In genomic region chr7:104789780-104790179, GRCh38 we compare ENCODE assay signal across 23 cellular contexts.
DNase-seq lines count a peak whose midpoint lies in the region; ATAC-seq, FAIRE-seq and TF ChIP-seq lines count a peak whose summit lies in the region.
"Had no signal": no experiment of that assay in that cellular context is flagged by ENCODE, and none has a peak within 500 bp of the region (broad histone marks: within the 10 kb centered on the region; RNA-seq: fewer than 3 reads in every experiment).

No MANE protein-coding gene starts in this region.

- H3K4me1 ChIP-seq in IMR-90 (ENCODE audit: control insufficient read depth, insufficient read depth, low read length) (no peaks in the 10 kb centered on the region), K562 (replicated peaks in 1 of 2; ENCODE audit: control insufficient read depth in 2 of 2, insufficient read depth in 2 of 2, low read length in 2 of 2) (no peaks in the 10 kb centered on the region)
- H3K4me1 ChIP-seq: BE2C had no signal

- TF ChIP-seq EP300 in K562 (IDR thresholded peaks at IDR 0.05; ENCODE audit: low read length), result no peak

- in situ Hi-C loops in IMR-90 (cut with MboI; ENCODE audit: low sequenced_read_pairs), result no loop called here
- in situ Hi-C loops in K562 (cut with MboI), result no loop called here

- H2AFZ ChIP-seq in IMR-90 (replicated peaks; ENCODE audit: low read length, poor library complexity) (no peak overlapping the region), K562 (ENCODE audit: low read depth, low read length) (no peak overlapping the region)
- H2AFZ ChIP-seq: GM23338 had no signal

- dilution Hi-C loops in IMR-90 (cut with HindIII; ENCODE audit: low sequenced_read_pairs, unreplicated experiment), result no loop called here

- no peak overlapping the region for H4K91ac ChIP-seq in IMR-90 (ENCODE audit: insufficient read depth, low read depth, low read length)

- H3K4ac ChIP-seq in IMR-90 (ENCODE audit: low read depth, low read length), result no peak overlapping the region

- H3K14ac ChIP-seq in IMR-90 (replicated peaks; ENCODE audit: low read depth, low read length), result no peak overlapping the region

- H4K8ac ChIP-seq in IMR-90 (ENCODE audit: low read depth in 2 of 2, low read length in 2 of 2), result no peak overlapping the region

- H3K18ac ChIP-seq in IMR-90 (ENCODE audit: low read depth, low read length), result no peak overlapping the region

- H2AK9ac ChIP-seq in IMR-90 (replicated peaks; ENCODE audit: low read depth, low read length, poor library complexity), result no peak overlapping the region

- POLR2A ChIA-PET in IMR-90 (lab: Charles Lee; ENCODE audit: unreplicated experiment), result no interaction called here
- POLR2A ChIA-PET in K562 (lab: Yijun Ruan, JAX), result no interaction called here

- H2BK15ac ChIP-seq in IMR-90 (ENCODE audit: low read depth, low read length), result no peak overlapping the region

- H2BK5ac ChIP-seq in IMR-90 (ENCODE audit: low read depth, low read length, poor library complexity, severe bottlenecking), result no peak overlapping the region

- no peak overlapping the region for H2BK120ac ChIP-seq in IMR-90 (ENCODE audit: low read depth, low read length)

- H3K56ac ChIP-seq in IMR-90 (ENCODE audit: extremely low read depth, insufficient read depth, low read length), result no peak overlapping the region

- H3K79me1 ChIP-seq in IMR-90 (ENCODE audit: low read depth in 1 of 2, low read length in 2 of 2), result no peaks in the 10 kb centered on the region

- intact Hi-C loops in IMR-90 (cut with micrococcal nuclease) (no loop called here), K562 (cut with micrococcal nuclease) (no loop called here)

- TF ChIP-seq RAD21 in IMR-90 (IDR thresholded peaks at IDR 0.05; ENCODE audit: low read length), result no peak
- no peak for TF ChIP-seq RAD21 in K562 (CRISPR knock-in tag; conservative IDR thresholded peaks at IDR 0.05 in 1 of 2, IDR thresholded peaks at IDR 0.05 in 1 of 2)

- no CpG with 5 or more reads among the region's 3 CpGs for WGBS in IMR-90 (ENCODE audit: extremely low coverage in 2 of 2, insufficient read length in 1 of 2), 2 experiments
- 0% methylated on average over 3 of the region's 3 CpGs for WGBS in K562 (ENCODE audit: insufficient coverage, low coverage, missing lambda C conversion rate)

- TF ChIP-seq POLR2A in IMR-90 (IDR thresholded peaks at IDR 0.05; ENCODE audit: low read depth, low read length), result no peak
- no peak for TF ChIP-seq POLR2A in K562 (conservative IDR thresholded peaks at IDR 0.05)

- ATAC-seq in IMR-90 (ENCODE audit: low read depth) (no peak), K562 (no peak), HG03108 (IDR thresholded peaks at IDR 0.05; ENCODE audit: unreplicated experiment) (no peak), HG02884 (IDR thresholded peaks at IDR 0.05; ENCODE audit: unreplicated experiment) (no peak)
- ATAC-seq: GM23338, HCT116 had no signal

- CTCF ChIA-PET in IMR-90 (lab: Yijun Ruan, JAX) (no interaction called here), K562 (lab: Yijun Ruan, JAX; ENCODE audit: low intra/inter-chr PET ratio) (no interaction called here)

- H2AK5ac ChIP-seq in IMR-90 (ENCODE audit: low read depth, low read length), result no peak overlapping the region

- H3K9me3 ChIP-seq in IMR-90 (ENCODE audit: control insufficient read depth, insufficient read depth, low read length) (no peaks in the 10 kb centered on the region), K562 (replicated peaks; ENCODE audit: control insufficient read depth, insufficient read depth, low read depth, low read length) (no peaks in the 10 kb centered on the region)
- H3K9me3 ChIP-seq: BE2C; BLaER1 treated with 17β-estradiol and CSF1 and Interleukin-3, amounts not matched to agents 10 nM and 100 nM had no signal

- H3K4me3 ChIP-seq in IMR-90 (ENCODE audit: insufficient read depth, low read depth, low read length), result no peak overlapping the region
- H3K4me3 ChIP-seq in K562, result no peak overlapping the region
- H3K4me3 ChIP-seq: BLaER1 treated with 17β-estradiol and CSF1 and Interleukin-3, amounts not matched to agents 10 nM and 100 nM; GM23338 had no signal

- no peak for FAIRE-seq in K562 (lab: Jason Lieb, UNC)
- FAIRE-seq: A204.1, GM12891, GM18507 had no signal

- no peak overlapping the region for H3K4me2 ChIP-seq in IMR-90 (ENCODE audit: low read depth, low read length)
- H3K4me2 ChIP-seq in K562 (ENCODE audit: insufficient read depth, low read length), result no peak overlapping the region
- H3K4me2 ChIP-seq: BLaER1 treated with 17β-estradiol and CSF1 and Interleukin-3, amounts not matched to agents 10 nM and 100 nM; GM23338 had no signal

- H2BK20ac ChIP-seq in IMR-90 (ENCODE audit: low read depth, low read length), result no peak overlapping the region

- H3K27ac ChIP-seq in IMR-90 (ENCODE audit: insufficient read depth, low read length) (no peak overlapping the region), K562 (ENCODE audit: extremely low read depth, low read depth, low read length) (no peak overlapping the region)
- H3K27ac ChIP-seq: 22Rv1; BLaER1 treated with 17β-estradiol and CSF1 and Interleukin-3, amounts not matched to agents 10 nM and 100 nM had no signal

- no peak for TF ChIP-seq CTCF in IMR-90 (conservative IDR thresholded peaks at IDR 0.05; ENCODE audit: low read depth, low read length)
- TF ChIP-seq CTCF in K562 (IDR thresholded peaks at IDR 0.05 in 2 of 3, conservative IDR thresholded peaks at IDR 0.05 in 1 of 3; ENCODE audit: insufficient read depth in 2 of 3, low read depth in 1 of 3, low read length in 3 of 3), result no peak

- no peaks in the 10 kb centered on the region for H4K20me1 ChIP-seq in IMR-90 (ENCODE audit: insufficient read depth, low read length)
- H4K20me1 ChIP-seq in K562 (replicated peaks; ENCODE audit: control insufficient read depth, insufficient read depth, low read length), result no peaks in the 10 kb centered on the region
- H4K20me1 ChIP-seq: BLaER1 treated with 17β-estradiol and CSF1 and Interleukin-3, amounts not matched to agents 10 nM and 100 nM had no signal

- H4K5ac ChIP-seq in IMR-90 (ENCODE audit: low read depth, low read length), result no peak overlapping the region

- H3K27me3 ChIP-seq in IMR-90 (ENCODE audit: control insufficient read depth, insufficient read depth, low read length) (peaks cover 2% of the 10 kb centered on the region; the same call in 1 of the 2 replicates), K562 (ENCODE audit: control insufficient read depth in 2 of 2, insufficient read depth in 2 of 2, low read length in 2 of 2) (peaks cover 0 to 5% of the 10 kb centered on the region in 2 experiments; a peak in 2 of 5 replicates)
- H3K27me3 ChIP-seq: BLaER1 treated with 17β-estradiol and CSF1 and Interleukin-3, amounts not matched to agents 10 nM and 100 nM had no signal

- H3K9ac ChIP-seq in IMR-90 (ENCODE audit: low read depth, low read length) (no peak overlapping the region), K562 (ENCODE audit: insufficient read depth in 1 of 2, low read depth in 2 of 2, low read length in 2 of 2) (no peak overlapping the region)
- H3K9ac ChIP-seq: BLaER1 treated with 17β-estradiol and CSF1 and Interleukin-3, amounts not matched to agents 10 nM and 100 nM had no signal

- H3K79me2 ChIP-seq in K562 (ENCODE audit: control insufficient read depth, insufficient read depth, low read length), result no peaks in the 10 kb centered on the region

- DNase-seq in NCI-H2171 treated with DMSO at 0.1 percent for 48 hours (lab: John Stamatoyannopoulos, UW), result peak; percentile 22
- DNase-seq in NCI-H2171 (lab: John Stamatoyannopoulos, UW), result no peak
- no peak for DNase-seq in IMR-90
- DNase-seq in K562 (ENCODE audit: extremely low read depth in 1 of 4, low spot score in 3 of 4), result no peak
- DNase-seq: ACHN; AML-193; BE2C; Calu3; CD4-positive, alpha-beta memory T cell; COR-L47; DMS53; DMS79 treated with DMSO at 0.1 percent for 48 hours; GF-D8; H9 had no signal

- H3K36me3 ChIP-seq in IMR-90 (ENCODE audit: control insufficient read depth, insufficient read depth, low read length) (no peaks in the 10 kb centered on the region), K562 (ENCODE audit: control insufficient read depth, insufficient read depth, low read length) (no peaks in the 10 kb centered on the region)
- H3K36me3 ChIP-seq: BE2C; BLaER1 treated with 17β-estradiol and CSF1 and Interleukin-3, amounts not matched to agents 10 nM and 100 nM had no signal

- no TSS peak for BruUV-seq in IMR-90 (replicated peaks; lab: Mats Ljungman, UMichigan)
- no TSS peak for BruUV-seq in K562 (replicated peaks; lab: Mats Ljungman, UMichigan)

- H3K9me1 ChIP-seq in IMR-90 (ENCODE audit: insufficient read depth, low read length), result no peaks in the 10 kb centered on the region
- H3K9me1 ChIP-seq in K562 (ENCODE audit: control insufficient read depth, insufficient read depth, low read length), result no peaks in the 10 kb centered on the region

- no peak overlapping the region for H3K23ac ChIP-seq in IMR-90 (ENCODE audit: low read depth, low read length)

TF ChIP-seq in IMR-90, 13 proteins besides CTCF, POLR2A, EP300 and RAD21:
- 0 out of 2 replicates have a peak, but pooled peaks have one; percentile 17 for TF ChIP-seq MAFK (IDR thresholded peaks at IDR 0.05; ENCODE audit: low read depth, low read length)
- TF ChIP-seq USF2 (IDR thresholded peaks at IDR 0.05; ENCODE audit: low read depth, low read length), result no peak

TF ChIP-seq in K562, 482 proteins besides CTCF, POLR2A, EP300 and RAD21 (continues in another document):
- no peak for TF ChIP-seq MCM3 (IDR thresholded peaks at IDR 0.05)
- TF ChIP-seq SRSF3 (IDR thresholded peaks at IDR 0.05; ENCODE audit: insufficient read depth, low read length), result no peak
- no peak for TF ChIP-seq GATA2 (CRISPR knock-in tag; IDR thresholded peaks at IDR 0.05)
- no peak for TF ChIP-seq NCOA1 (IDR thresholded peaks at IDR 0.05; ENCODE audit: low read depth)
